1 cellular context compared by ENCODE assay signal in genomic region chr17:2178798-2179505, GRCh38.
TF ChIP-seq lines count a peak whose summit lies in the region.

No MANE protein-coding gene starts in this region.

TF ChIP-seq in SK-N-SH, 30 proteins besides CTCF, POLR2A, EP300 and RAD21 (continued from another document):
- TF ChIP-seq, protein P1, sequence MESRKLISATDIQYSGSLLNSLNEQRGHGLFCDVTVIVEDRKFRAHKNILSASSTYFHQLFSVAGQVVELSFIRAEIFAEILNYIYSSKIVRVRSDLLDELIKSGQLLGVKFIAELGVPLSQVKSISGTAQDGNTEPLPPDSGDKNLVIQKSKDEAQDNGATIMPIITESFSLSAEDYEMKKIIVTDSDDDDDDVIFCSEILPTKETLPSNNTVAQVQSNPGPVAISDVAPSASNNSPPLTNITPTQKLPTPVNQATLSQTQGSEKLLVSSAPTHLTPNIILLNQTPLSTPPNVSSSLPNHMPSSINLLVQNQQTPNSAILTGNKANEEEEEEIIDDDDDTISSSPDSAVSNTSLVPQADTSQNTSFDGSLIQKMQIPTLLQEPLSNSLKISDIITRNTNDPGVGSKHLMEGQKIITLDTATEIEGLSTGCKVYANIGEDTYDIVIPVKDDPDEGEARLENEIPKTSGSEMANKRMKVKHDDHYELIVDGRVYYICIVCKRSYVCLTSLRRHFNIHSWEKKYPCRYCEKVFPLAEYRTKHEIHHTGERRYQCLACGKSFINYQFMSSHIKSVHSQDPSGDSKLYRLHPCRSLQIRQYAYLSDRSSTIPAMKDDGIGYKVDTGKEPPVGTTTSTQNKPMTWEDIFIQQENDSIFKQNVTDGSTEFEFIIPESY (IDR thresholded peaks at IDR 0.05; ENCODE audit: borderline replicate concordance, low read depth) = no peak
